15 cellular contexts compared by ENCODE assay signal in genomic region chr11:60950024-60950423, GRCh38. TPM values are rescaled to one million over a fixed set of nuclear protein-coding genes. Genes with fewer than 3 reads are reported as not detected.
DNase-seq lines count a peak whose midpoint lies in the region; ATAC-seq and TF ChIP-seq lines count a peak whose summit lies in the region.
"Had no signal": no experiment of that assay in that cellular context is flagged by ENCODE, and none has a peak within 500 bp of the region (broad histone marks: within the 10 kb centered on the region; RNA-seq: fewer than 3 reads in every experiment).

No MANE protein-coding gene starts in this region.

- in situ Hi-C loops in mammary epithelial cell (cut with MboI; ENCODE audit: low sequenced_read_pairs in 2 of 2), result no loop called here
- in situ Hi-C loops in transverse colon (cut with MboI; ENCODE audit: low pct_ligation_motif_present in 1 of 4, low pct_unique_long_range_greater_than_20kb in 1 of 4, low sequenced_read_pairs in 3 of 4), result no loop called here

- H4K20me1 ChIP-seq in mammary epithelial cell (ENCODE audit: insufficient read depth, low read length), result no peaks in the 10 kb centered on the region

- H3K4me3 Mint-ChIP-seq in WTC11, result peak overlapping the region; percentile 63
- H3K4me3 Mint-ChIP-seq: HFFc6 had no signal

- TF ChIP-seq EP300 in transverse colon (IDR thresholded peaks at IDR 0.05; ENCODE audit: low read depth), result no peak

- no peaks in the 10 kb centered on the region for H3K9me3 Mint-ChIP-seq in WTC11
- H3K9me3 Mint-ChIP-seq: HFFc6 had no signal

- H3K4me2 ChIP-seq in mammary epithelial cell (ENCODE audit: insufficient read depth, low read depth, low read length), result no peak overlapping the region

- H2AFZ ChIP-seq in mammary epithelial cell (ENCODE audit: low read depth, low read length), result no peak overlapping the region

- H3K27me3 ChIP-seq in breast epithelium, result no peaks in the 10 kb centered on the region
- peaks cover 4% of the 10 kb centered on the region for H3K27me3 ChIP-seq in mammary epithelial cell (ENCODE audit: insufficient read depth, low read length)
- no peaks in the 10 kb centered on the region for H3K27me3 ChIP-seq in mononuclear cell (ENCODE audit: insufficient read depth, low read length)
- no peaks in the 10 kb centered on the region for H3K27me3 ChIP-seq in transverse colon
- H3K27me3 ChIP-seq: pancreas had no signal

- POLR2A ChIA-PET in WTC11 (lab: Charles Lee), result interaction anchor here (1.5 kb wide), 1 partner anchor 36 kb away, joined by 5 read pairs; the partner anchor contains the start of gene TMEM109

- no peak overlapping the region for H3K9ac ChIP-seq in mammary epithelial cell (ENCODE audit: insufficient read depth, low read length)

- H3K4me1 Mint-ChIP-seq in WTC11, result peaks cover 35% of the 10 kb centered on the region

- no peaks in the 10 kb centered on the region for H3K36me3 ChIP-seq in breast epithelium
- no peaks in the 10 kb centered on the region for H3K36me3 ChIP-seq in mammary epithelial cell (ENCODE audit: insufficient read depth, low read length)
- H3K36me3 ChIP-seq in transverse colon, result no peaks in the 10 kb centered on the region
- H3K36me3 ChIP-seq: pancreas had no signal

- H3K27me3 Mint-ChIP-seq in WTC11 (ENCODE audit: low read depth), result peaks cover 42% of the 10 kb centered on the region

- dilution Hi-C loops in mammary epithelial cell (cut with HindIII; ENCODE audit: low sequenced_read_pairs), result no loop called here

- H3K27ac ChIP-seq in breast epithelium (no peak overlapping the region), mammary epithelial cell (ENCODE audit: insufficient read depth, low read depth, low read length) (no peak overlapping the region), transverse colon (peak overlapping the region; percentile 4 to 85 (median 82))
- H3K27ac ChIP-seq: HL-60, pancreas had no signal

- H3K79me2 ChIP-seq in mammary epithelial cell (ENCODE audit: insufficient read depth, low read length), result no peaks in the 10 kb centered on the region

- no peaks in the 10 kb centered on the region for H3K36me3 Mint-ChIP-seq in WTC11

- no peak for ATAC-seq in WTC11
- no peak for ATAC-seq in HG03469 (IDR thresholded peaks at IDR 0.05; ENCODE audit: unreplicated experiment)
- ATAC-seq: pancreas had no signal

- no peak for TF ChIP-seq POLR2A in breast epithelium (IDR thresholded peaks at IDR 0.05)
- TF ChIP-seq POLR2A in transverse colon (IDR thresholded peaks at IDR 0.05), result no peak

- DNase-seq in breast epithelium (ENCODE audit: low spot score in 2 of 2) (no peak), mammary epithelial cell (no peak), WTC11 (ENCODE audit: low spot score) (no peak), transverse colon (no peak), posterior cingulate gyrus (no peak), retina (no peak)
- DNase-seq: anterior cingulate cortex, HFFc6, MV-4-11, NCI-H524 treated with DMSO at 0.1 percent for 48 hours had no signal

- CTCF ChIA-PET in mammary epithelial cell (lab: Charles Lee; ENCODE audit: low non-redundant PET) (no interaction called here), WTC11 (lab: Charles Lee) (interaction anchor here (1.2 to 2.0 kb wide), 6 partner anchors 20 to 202 kb away, joined by 4 to 7 read pairs (median 6); partner anchors contain the start of gene TMEM109)

- H3K4me1 ChIP-seq in breast epithelium (peaks cover 0 to 4% of the 10 kb centered on the region in 2 donors), mammary epithelial cell (ENCODE audit: insufficient read depth, low read length) (no peaks in the 10 kb centered on the region), mononuclear cell (ENCODE audit: insufficient read depth, low read length) (peaks cover 61% of the 10 kb centered on the region), transverse colon (peaks cover 0 to 35% (median 9%) of the 10 kb centered on the region in 4 donors)
- H3K4me1 ChIP-seq: pancreas had no signal

- intact Hi-C loops in breast epithelium (cut with DNase I; ENCODE audit: low total_unique reads) (no loop called here), mammary epithelial cell (cut with micrococcal nuclease) (no loop called here), transverse colon (cut with DNase I; ENCODE audit: low total_unique reads) (no loop called here), posterior cingulate gyrus (cut with DNase I) (no loop called here)

- H3K9me3 ChIP-seq in breast epithelium (no peaks in the 10 kb centered on the region), mammary epithelial cell (replicated peaks; ENCODE audit: insufficient read depth, low read length) (no peaks in the 10 kb centered on the region), mononuclear cell (ENCODE audit: low read depth, low read length) (no peaks in the 10 kb centered on the region), transverse colon (no peaks in the 10 kb centered on the region)
- H3K9me3 ChIP-seq: pancreas had no signal

- H3K4me3 ChIP-seq in breast epithelium (peak overlapping the region in 2 of 3 donors; percentile 41 to 55), mammary epithelial cell (replicated peaks in 1 of 3; ENCODE audit: insufficient read depth in 1 of 3, low read depth in 2 of 3, low read length in 3 of 3) (no peak overlapping the region), mononuclear cell (ENCODE audit: low read length) (peak overlapping the region; percentile 54), transverse colon (peak overlapping the region in 3 of 4 donors; percentile 35 to 56 (median 44))

- TF ChIP-seq CTCF in breast epithelium (IDR thresholded peaks at IDR 0.05), result no peak
- no peak for TF ChIP-seq CTCF in mammary epithelial cell (conservative IDR thresholded peaks at IDR 0.05 in 1 of 2, IDR thresholded peaks at IDR 0.05 in 1 of 2; ENCODE audit: extremely low read depth in 1 of 2, insufficient read depth in 1 of 2, low read depth in 1 of 2, low read length in 2 of 2)
- no peak for TF ChIP-seq CTCF in WTC11 (IDR thresholded peaks at IDR 0.05)
- no peak for TF ChIP-seq CTCF in transverse colon (IDR thresholded peaks at IDR 0.05)

- BruUV-seq in mammary epithelial cell (replicated peaks; lab: Mats Ljungman, UMichigan), result no TSS peak

- WGBS in mammary epithelial cell (ENCODE audit: low coverage, missing lambda C conversion rate), result 82% methylated on average over 6 of the region's 6 CpGs
- WGBS in transverse colon (ENCODE audit: low coverage in 1 of 2), 2 donors, result 72 to 80% methylated on average over 5 to 6 of the region's 6 CpGs

- H3K27ac Mint-ChIP-seq in WTC11, result no peak overlapping the region
- H3K27ac Mint-ChIP-seq: HFFc6 had no signal

TF ChIP-seq in WTC11, 78 proteins besides CTCF, POLR2A, EP300 and RAD21:
- no peak for TF ChIP-seq E2F1 (CRISPR knock-in tag; IDR thresholded peaks at IDR 0.05)

RNA-seq across cellular contexts. Expression of gene SLC15A3, which starts 2.0 kb away (rescaled TPM):
- total RNA-seq in breast epithelium, result 10 to 100 TPM in 2 of 3 donors, 1 to 10 TPM in 1; 8.8 to 23.2 (median 20.8) TPM
- total RNA-seq in mammary epithelial cell, result under 1 TPM; 0.16 to 0.17 TPM
- 0.07 TPM for polyA plus RNA-seq in mammary epithelial cell
- not detected for polyA minus RNA-seq in mammary epithelial cell
- 10.2 to 12.1 TPM (median 11.5 TPM) in 3 replicates for total RNA-seq in WTC11 (2021)
- total RNA-seq in mononuclear cell, result 77.6 TPM
- 10 to 100 TPM in 3 of 4 donors, 1 to 10 TPM in 1; 8.1 to 18.9 (median 12.6) TPM for total RNA-seq in transverse colon

RNA-seq across cellular contexts. Expression of gene CD6, which starts 21.5 kb away (rescaled TPM):
- total RNA-seq in breast epithelium, result 1 to 10 TPM in 1 of 3 donors, under 1 TPM in 2; 0.80 to 1.9 (median 0.98) TPM
- total RNA-seq in mammary epithelial cell, result not detected
- not detected for polyA plus RNA-seq in mammary epithelial cell
- not detected for polyA minus RNA-seq in mammary epithelial cell
- total RNA-seq in WTC11 (2021), result 0.53 to 1.0 TPM (median 0.73 TPM) in 3 replicates
- 176 TPM for total RNA-seq in mononuclear cell
- total RNA-seq in transverse colon, result 1 to 10 TPM in 3 of 4 donors, not detected in 1; 1.9 to 4.3 (median 3.0) TPM
- total RNA-seq: HFFc6, SK-MEL-5 had no signal

RNA-seq across cellular contexts. Expression of gene TMEM132A, which starts 25.8 kb away (rescaled TPM):
- total RNA-seq in breast epithelium (10 to 100 TPM in 1 of 3 donors, 1 to 10 TPM in 2; 2.9 to 11.0 (median 8.5) TPM), mammary epithelial cell (100 to 1,000 TPM in 1 of 2 donors, 10 to 100 TPM in 1; 48.7 to 114 TPM), WTC11 (2021) (110 to 114 TPM (median 114 TPM) in 3 replicates), mononuclear cell (0.42 TPM), transverse colon (1 to 10 TPM; 1.8 to 7.0 (median 3.5) TPM)
- polyA plus RNA-seq in mammary epithelial cell, result 32.0 TPM
- 16.7 TPM for polyA minus RNA-seq in mammary epithelial cell

RNA-seq across cellular contexts. Expression of gene TMEM109, which starts 36.1 kb away (rescaled TPM):
- total RNA-seq in breast epithelium (100 to 1,000 TPM in 1 of 3 donors, 10 to 100 TPM in 2; 77.6 to 112 (median 77.7) TPM), mammary epithelial cell (10 to 100 TPM; 19.8 to 44.9 TPM), WTC11 (2021) (24.1 to 26.8 TPM (median 25.1 TPM) in 3 replicates), mononuclear cell (24.0 TPM), transverse colon (10 to 100 TPM; 35.2 to 47.2 (median 45.1) TPM)
- 35.0 TPM for polyA plus RNA-seq in mammary epithelial cell
- polyA minus RNA-seq in mammary epithelial cell, result 50.8 TPM

RNA-seq across cellular contexts. Expression of gene PRPF19, which starts 43.6 kb away (rescaled TPM):
- total RNA-seq in breast epithelium (10 to 100 TPM; 56.0 to 82.7 (median 81.3) TPM), mammary epithelial cell (10 to 100 TPM; 70.0 to 93.2 TPM), WTC11 (2021) (103 to 116 TPM (median 105 TPM) in 3 replicates), mononuclear cell (32.0 TPM), transverse colon (10 to 100 TPM; 15.5 to 70.3 (median 42.8) TPM)
- 93.7 TPM for polyA plus RNA-seq in mammary epithelial cell
- 96.3 TPM for polyA minus RNA-seq in mammary epithelial cell

Comparison
In these comparisons a context has a peak if more than half of its experiments do, and no peak if none do; other contexts are left out.
1. H3K4me3 ChIP-seq: peak in breast epithelium (2 of 3), mononuclear cell (single experiment) and transverse colon (3 of 4); none in mammary epithelial cell (0 of 3).
2. H3K27ac ChIP-seq: peak in transverse colon (4 of 4); none in breast epithelium (0 of 2) and mammary epithelial cell (single experiment).
3. RNA of gene CD6, which starts 21.5 kb away (total RNA-seq): 176 TPM in mononuclear cell (single experiment); 1.9 to 4.3 TPM in transverse colon, 0.53 to 1.0 TPM in WTC11, 0.80 to 1.9 TPM in breast epithelium and not detected in mammary epithelial cell; every median in the first group is over 10 times any median in the second.